1 cellular context compared by ENCODE assay signal in the genomic region with DNA sequence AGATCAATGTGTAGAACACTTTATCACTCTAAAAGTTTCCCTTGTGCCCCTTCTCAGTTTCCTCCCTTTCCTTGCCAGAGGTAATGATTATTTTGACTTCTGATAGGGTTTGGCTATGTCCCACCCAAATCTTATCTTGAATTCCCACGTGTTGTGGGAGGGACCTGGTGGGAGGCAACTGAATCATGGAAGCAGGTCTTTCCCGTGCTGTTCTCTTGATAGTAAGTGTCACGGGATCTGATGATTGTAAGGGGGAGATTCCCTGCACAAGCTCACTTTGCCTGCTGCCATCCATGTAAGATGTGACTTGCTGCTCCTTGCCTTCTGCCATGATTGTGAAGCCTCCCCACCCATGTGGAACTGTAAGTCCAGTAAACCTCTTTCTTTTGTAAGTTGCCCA.
A peak's percentile ranks its signal among the peaks of the same experiment; 100 is the strongest.
TF ChIP-seq lines count a peak whose summit lies in the region.

No MANE protein-coding gene starts in this region.

TF ChIP-seq in HepG2, 621 proteins besides CTCF, POLR2A, EP300 and RAD21:
- peak; percentile 100 for TF ChIP-seq ZNF431 (CRISPR knock-in tag; IDR thresholded peaks at IDR 0.05; ENCODE audit: borderline replicate concordance, low read depth)
